ENCODE assay signal across 30 cellular contexts in the genomic region with DNA sequence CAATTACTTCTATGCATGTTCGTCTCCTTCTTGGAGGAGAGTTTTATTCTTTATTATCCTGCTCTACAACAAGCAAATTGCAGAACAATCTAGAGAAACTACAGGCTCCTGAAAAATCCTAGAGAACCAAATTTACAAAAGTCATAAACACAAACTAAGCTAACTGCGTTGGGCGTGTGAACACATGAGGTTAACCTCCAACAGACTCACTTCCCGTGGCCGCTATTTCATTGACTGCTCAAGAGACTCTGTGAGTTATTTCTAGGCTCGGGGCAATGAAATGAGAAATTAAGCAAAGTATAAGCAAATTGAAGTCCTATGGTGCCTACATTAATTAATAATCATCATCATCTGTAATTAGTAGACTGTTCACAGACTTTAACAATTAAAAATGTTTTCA.
"Had no signal": no experiment of that assay in that cellular context is flagged by ENCODE, and none has a peak within 500 bp of the region (broad histone marks: within the 10 kb centered on the region; RNA-seq: fewer than 3 reads in every experiment).

No MANE protein-coding gene starts in this region.

- H3K27ac ChIP-seq: ascending aorta, WERI-Rb-1 had no signal

- DNase-seq: activated CD4-positive, alpha-beta memory T cell treated with anti-CD3 and anti-CD28 coated beads, Interleukin-2, amount 10 ng/mL, durations not matched to agents 7 days and 5 days; activated CD4-positive, alpha-beta T cell treated with anti-CD3 and anti-CD28 coated beads for 1 hour; activated CD4-positive, alpha-beta T cell treated with anti-CD3 and anti-CD28 coated beads for 36 hours; activated CD4-positive, alpha-beta T cell treated with anti-CD3 and anti-CD28 coated beads for 48 hours; activated CD4-positive, alpha-beta T cell treated with anti-CD3 and anti-CD28 coated beads, Interleukin-2, amount 10 ng/mL, durations not matched to agents 7 days and 5 days; activated CD4-positive, alpha-beta T cell treated with anti-CD3 and anti-CD28 coated beads, Interleukin-2, amount 50 U/mL, for 48 hours; activated CD4-positive, CD25-positive, alpha-beta regulatory T cell; activated CD8-positive, alpha-beta memory T cell treated with anti-CD3 and anti-CD28 coated beads for 24 hours; activated CD8-positive, alpha-beta memory T cell treated with anti-CD3 and anti-CD28 coated beads, Interleukin-2, amount 10 ng/mL, durations not matched to agents 7 days and 5 days; activated CD8-positive, alpha-beta memory T cell treated with anti-CD3 and anti-CD28 coated beads, Interleukin-2, amount 50 U/mL, for 48 hours; activated CD8-positive, alpha-beta T cell treated with anti-CD3 and anti-CD28 coated beads, Interleukin-2, amount 10 ng/mL, durations not matched to agents 7 days and 5 days; activated effector memory CD4-positive, alpha-beta T cell treated with Interleukin-2 at 50 U/mL for 16 hours; activated gamma-delta T cell; activated naive CD4-positive, alpha-beta T cell treated with anti-CD3 and anti-CD28 coated beads, Interleukin-2, amount 10 ng/mL, durations not matched to agents 7 days and 5 days; activated naive CD4-positive, alpha-beta T cell treated with Interleukin-2 at 50 U/mL for 16 hours; activated naive CD8-positive, alpha-beta T cell treated with anti-CD3 and anti-CD28 coated beads, Interleukin-2, amount 10 ng/mL, durations not matched to agents 7 days and 5 days; activated naive CD8-positive, alpha-beta T cell treated with anti-CD3 and anti-CD28 coated beads, Interleukin-2, amount 50 U/mL, for 24 hours; activated T-cell treated with anti-CD3 and anti-CD28 coated beads, Interleukin-2, amount 50 U/mL, for 24 hours; activated T-cell treated with anti-CD3 and anti-CD28 coated beads, Interleukin-2, amount 50 U/mL, for 48 hours; amygdala; anterior cingulate cortex; caudate nucleus; cerebellar nuclear complex; T-helper 1 cell; T-helper 2 cell; T-helper 9 cell; WERI-Rb-1 had no signal

- H3K27me3 ChIP-seq: ascending aorta, cardiac muscle cell had no signal

- H3K36me3 ChIP-seq: cardiac muscle cell had no signal

- ATAC-seq: activated CD4-positive, alpha-beta T cell treated with anti-CD3 and anti-CD28 coated beads for 36 hours; activated CD4-positive, CD25-positive, alpha-beta regulatory T cell treated with anti-CD3 and anti-CD28 coated beads, Interleukin-2, amount 50 U/mL, for 24 hours; activated CD8-positive, alpha-beta memory T cell treated with anti-CD3 and anti-CD28 coated beads, Interleukin-2, amount 10 ng/mL, durations not matched to agents 7 days and 5 days; activated CD8-positive, alpha-beta T cell treated with anti-CD3 and anti-CD28 coated beads, Interleukin-2, amount 10 ng/mL, durations not matched to agents 7 days and 5 days; activated naive CD8-positive, alpha-beta T cell treated with anti-CD3 and anti-CD28 coated beads, Interleukin-2, amount 50 U/mL, for 24 hours had no signal

- H3K9me3 ChIP-seq: ascending aorta had no signal

- H3K4me3 ChIP-seq: ascending aorta, cardiac muscle cell had no signal
